Comparison of ENCODE assay signal across 8 cellular contexts in genomic region chr6:154448448-154449096, GRCh38.
DNase-seq lines count a peak whose midpoint lies in the region; ATAC-seq and TF ChIP-seq lines count a peak whose summit lies in the region.

No MANE protein-coding gene starts in this region.

- intact Hi-C loops in right lobe of liver (cut with DNase I) = no loop called here

- peak; percentile 50 for ATAC-seq in HG03354 (IDR thresholded peaks at IDR 0.05; ENCODE audit: poor library complexity, severe bottlenecking, unreplicated experiment)
- peak; percentile 45 to 81 (median 58) for ATAC-seq in right lobe of liver
- ATAC-seq in GM19023 (IDR thresholded peaks at IDR 0.05; ENCODE audit: unreplicated experiment) = no peak
- ATAC-seq in GM19328 (IDR thresholded peaks at IDR 0.05; ENCODE audit: unreplicated experiment) = no peak

- H3K27ac ChIP-seq in brain microvascular endothelial cell (peak overlapping the region; percentile 69), right lobe of liver (no peak overlapping the region)

- H3K36me3 ChIP-seq in brain microvascular endothelial cell (replicated peaks) (no peaks in the 10 kb centered on the region), right lobe of liver (peaks cover 0 to 10% (median 0%) of the 10 kb centered on the region in 4 donors)

- peaks cover 0 to 27% (median 11%) of the 10 kb centered on the region in 4 donors for H3K4me1 ChIP-seq in right lobe of liver

- no peak for TF ChIP-seq POLR2A in right lobe of liver (IDR thresholded peaks at IDR 0.05)

- H3K4me3 ChIP-seq in brain microvascular endothelial cell (ENCODE audit: low read depth, low read length) = no peak overlapping the region
- H3K4me3 ChIP-seq in right lobe of liver = no peak overlapping the region

- DNase-seq in A172 (ENCODE audit: low spot score) (peak; percentile 54), brain microvascular endothelial cell (peak; percentile 86), right lobe of liver (no peak), retina (no peak), GM20000 (ENCODE audit: low spot score) (no peak)

- peak; percentile 46 for TF ChIP-seq CTCF in brain microvascular endothelial cell (IDR thresholded peaks at IDR 0.05; ENCODE audit: low read depth, low read length, missing control alignments)
- peak in 2 of 4 donors; percentile 13 to 15 for TF ChIP-seq CTCF in right lobe of liver (IDR thresholded peaks at IDR 0.05)
- TF ChIP-seq CTCF in GM20000 (IDR thresholded peaks at IDR 0.05; ENCODE audit: extremely low read depth, missing control alignments) = no peak

- H3K9me3 ChIP-seq in right lobe of liver = no peaks in the 10 kb centered on the region

- 45% methylated on average over 11 of the region's 11 CpGs for WGBS in right lobe of liver (ENCODE audit: insufficient coverage, low coverage, low lambda C conversion rate, missing lambda C conversion rate)

- in situ Hi-C loops in brain microvascular endothelial cell (cut with HindIII; ENCODE audit: low pct_ligation_motif_present, low sequenced_read_pairs) = no loop called here

- H3K27me3 ChIP-seq in brain microvascular endothelial cell (replicated peaks) (no peaks in the 10 kb centered on the region), right lobe of liver (no peaks in the 10 kb centered on the region)

Comparison
In these comparisons a context has a peak if more than half of its experiments do, and no peak if none do; other contexts are left out.
1. DNase-seq: peak in A172 (single experiment) and brain microvascular endothelial cell (single experiment); none in right lobe of liver (0 of 3), retina (single experiment) and GM20000 (single experiment).
2. ATAC-seq: peak in HG03354 (single experiment) and right lobe of liver (4 of 4); none in GM19023 (single experiment) and GM19328 (single experiment).